Comparison of ENCODE assay signal across 1 cellular context in genomic region chr9:137640862-137641261, GRCh38.
TF ChIP-seq lines count a peak whose summit lies in the region.

No MANE protein-coding gene starts in this region.

TF ChIP-seq in GM23338, 12 proteins besides CTCF, POLR2A, EP300 and RAD21 (continued from another document):
- TF ChIP-seq REST (IDR thresholded peaks at IDR 0.05; ENCODE audit: unreplicated experiment) (no peak), JUNB (IDR thresholded peaks at IDR 0.05; ENCODE audit: unreplicated experiment) (no peak), ZNF462 (CRISPR knock-in tag; IDR thresholded peaks at IDR 0.05) (no peak), POLR2AphosphoS5 (IDR thresholded peaks at IDR 0.05; ENCODE audit: low read depth) (no peak), EZH2phosphoT487 (IDR thresholded peaks at IDR 0.05; ENCODE audit: unreplicated experiment) (no peak), ETS1 (IDR thresholded peaks at IDR 0.05) (no peak), STAT1 (IDR thresholded peaks at IDR 0.05; ENCODE audit: unreplicated experiment) (no peak), ZNF331 (CRISPR knock-in tag; IDR thresholded peaks at IDR 0.05; ENCODE audit: low read depth) (no peak), ZNF114 (CRISPR knock-in tag; IDR thresholded peaks at IDR 0.05) (no peak), NANOG (IDR thresholded peaks at IDR 0.05; ENCODE audit: borderline replicate concordance) (no peak)
TF ChIP-seq in GM23338: peak in this region for 0.
